ENCODE assay signal across 16 cellular contexts in genomic region chr3:144112437-144112836, GRCh38.
DNase-seq lines count a peak whose midpoint lies in the region; ATAC-seq and TF ChIP-seq lines count a peak whose summit lies in the region.
"Had no signal": no experiment of that assay in that cellular context is flagged by ENCODE, and none has a peak within 500 bp of the region (broad histone marks: within the 10 kb centered on the region; RNA-seq: fewer than 3 reads in every experiment).

No MANE protein-coding gene starts in this region.

- H3K27me3 ChIP-seq in body of pancreas = no peaks in the 10 kb centered on the region

- TF ChIP-seq CTCF in nephron progenitor cell (IDR thresholded peaks at IDR 0.05) (no peak), body of pancreas (IDR thresholded peaks at IDR 0.05) (no peak)
- no peak for TF ChIP-seq CTCF in activated CD8-positive, alpha-beta T cell treated with anti-CD3 and anti-CD28 coated beads for 36 hours (IDR thresholded peaks at IDR 0.05)

- intact Hi-C loops in body of pancreas (cut with DNase I) = no loop called here
- intact Hi-C loops in activated CD8-positive, alpha-beta T cell treated with anti-CD3 and anti-CD28 coated beads for 36 hours (cut with micrococcal nuclease) = no loop called here

- no peak overlapping the region for H3K4me3 ChIP-seq in body of pancreas

- no peaks in the 10 kb centered on the region for H3K9me3 Mint-ChIP-seq in nephron progenitor cell
- H3K9me3 Mint-ChIP-seq in activated CD8-positive, alpha-beta T cell treated with anti-CD3 and anti-CD28 coated beads for 36 hours = no peaks in the 10 kb centered on the region

- no peaks in the 10 kb centered on the region for H3K9me3 ChIP-seq in body of pancreas

- no peaks in the 10 kb centered on the region for H3K36me3 Mint-ChIP-seq in nephron progenitor cell (ENCODE audit: low read depth)
- no peaks in the 10 kb centered on the region for H3K36me3 Mint-ChIP-seq in activated CD8-positive, alpha-beta T cell treated with anti-CD3 and anti-CD28 coated beads for 36 hours (ENCODE audit: low read depth)
- H3K36me3 Mint-ChIP-seq: CD4-positive, CD25-positive, alpha-beta regulatory T cell had no signal

- no peak overlapping the region for H3K4me3 Mint-ChIP-seq in nephron progenitor cell
- no peak overlapping the region for H3K4me3 Mint-ChIP-seq in activated CD8-positive, alpha-beta T cell treated with anti-CD3 and anti-CD28 coated beads for 36 hours

- no peak overlapping the region for H3K27ac ChIP-seq in body of pancreas
- H3K27ac ChIP-seq: KMS-11 had no signal

- DNase-seq in NCI-H2171 treated with DMSO at 0.1 percent for 48 hours (lab: John Stamatoyannopoulos, UW) (peak; percentile 66), NCI-H2171 (lab: John Stamatoyannopoulos, UW) (no peak), DMS53 treated with DMSO at 0.1 percent for 48 hours (lab: John Stamatoyannopoulos, UW; ENCODE audit: unreplicated experiment) (peak; percentile 7), T47D (ENCODE audit: low read depth in 1 of 2, low spot score in 1 of 2) (peak; percentile 19 to 97), nephron progenitor cell (no peak), body of pancreas (no peak)
- DNase-seq in activated CD8-positive, alpha-beta T cell treated with anti-CD3 and anti-CD28 coated beads for 36 hours = no peak
- DNase-seq: CD4-positive, CD25-positive, alpha-beta regulatory T cell; GOT3; MM.1S; NCI-H1417; NCI-H2029 treated with DMSO at 0.1 percent for 48 hours; NK-92 treated with Interleukin-12 subunit alpha and Interleukin-12 subunit beta, amount 100 ng/mL, for 24 hours; RPMI8226 had no signal

- no peak for TF ChIP-seq POLR2A in body of pancreas (IDR thresholded peaks at IDR 0.05)

- no peaks in the 10 kb centered on the region for H3K27me3 Mint-ChIP-seq in nephron progenitor cell (ENCODE audit: low read depth, poor library complexity)
- peaks cover 6% of the 10 kb centered on the region for H3K27me3 Mint-ChIP-seq in activated CD8-positive, alpha-beta T cell treated with anti-CD3 and anti-CD28 coated beads for 36 hours

- ATAC-seq in body of pancreas (no peak), HG02642 (IDR thresholded peaks at IDR 0.05; ENCODE audit: poor library complexity, unreplicated experiment) (no peak)
- no peak for ATAC-seq in activated CD8-positive, alpha-beta T cell treated with anti-CD3 and anti-CD28 coated beads for 36 hours

- in situ Hi-C loops in T47D (cut with HindIII; ENCODE audit: low pct_unique_long_range_greater_than_20kb, low sequenced_read_pairs) = no loop called here

- H3K4me1 Mint-ChIP-seq in nephron progenitor cell = no peaks in the 10 kb centered on the region
- H3K4me1 Mint-ChIP-seq in activated CD8-positive, alpha-beta T cell treated with anti-CD3 and anti-CD28 coated beads for 36 hours (ENCODE audit: low read depth) = no peaks in the 10 kb centered on the region

- H3K27ac Mint-ChIP-seq in nephron progenitor cell = peak overlapping the region; percentile 2
- H3K27ac Mint-ChIP-seq in activated CD8-positive, alpha-beta T cell treated with anti-CD3 and anti-CD28 coated beads for 36 hours = no peak overlapping the region
- H3K27ac Mint-ChIP-seq: CD4-positive, CD25-positive, alpha-beta regulatory T cell had no signal

- CTCF ChIA-PET in activated CD8-positive, alpha-beta T cell treated with anti-CD3 and anti-CD28 coated beads for 36 hours (lab: Charles Lee) = no interaction called here

- POLR2A ChIA-PET in activated CD8-positive, alpha-beta T cell treated with anti-CD3 and anti-CD28 coated beads for 36 hours (lab: Charles Lee) = no interaction called here

- H3K36me3 ChIP-seq in body of pancreas (replicated peaks in 1 of 2; ENCODE audit: insufficient read depth in 1 of 2, low read depth in 2 of 2) = no peaks in the 10 kb centered on the region

- WGBS in body of pancreas, 2 donors = 46 to 51% methylated on average over 3 of the region's 3 CpGs

- H3K4me1 ChIP-seq in body of pancreas = peaks cover 11% of the 10 kb centered on the region

Comparison
In these comparisons a context has a peak if more than half of its experiments do, and no peak if none do; other contexts are left out.
1. DNase-seq: peak in NCI-H2171 treated with DMSO at 0.1 percent for 48 hours (single experiment), DMS53 treated with DMSO at 0.1 percent for 48 hours (single experiment) and T47D (2 of 2); none in NCI-H2171 (single experiment), nephron progenitor cell (single experiment), body of pancreas (0 of 4) and activated CD8-positive, alpha-beta T cell treated with anti-CD3 and anti-CD28 coated beads for 36 hours (single experiment).